23 cellular contexts compared by ENCODE assay signal in the genomic region with DNA sequence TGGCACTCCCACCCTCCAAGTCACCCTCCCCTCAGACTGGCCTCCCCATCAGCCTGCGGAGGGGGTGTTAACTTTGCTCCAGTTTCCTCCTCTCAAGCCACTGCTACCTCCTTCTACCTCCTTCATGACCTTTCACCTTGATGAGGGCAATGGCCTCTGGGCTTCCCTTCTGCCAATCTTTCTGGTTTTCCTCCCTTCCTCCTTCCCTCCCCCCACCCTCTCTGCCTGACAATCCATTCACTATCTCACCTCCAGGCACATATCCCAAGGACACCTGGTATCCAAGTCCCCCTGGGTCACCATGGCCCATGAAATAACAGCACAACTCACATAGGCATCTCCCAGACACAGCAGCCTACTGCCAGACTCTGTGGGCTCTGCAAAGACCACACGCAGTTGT.
A peak's percentile ranks its signal among the peaks of the same experiment; 100 is the strongest.
DNase-seq lines count a peak whose midpoint lies in the region; ATAC-seq, FAIRE-seq and TF ChIP-seq lines count a peak whose summit lies in the region.
"Had no signal": no experiment of that assay in that cellular context is flagged by ENCODE, and none has a peak within 500 bp of the region (broad histone marks: within the 10 kb centered on the region; RNA-seq: fewer than 3 reads in every experiment).

No MANE protein-coding gene starts in this region.

- H3K14ac ChIP-seq in mesenchymal stem cell (ENCODE audit: low read length in 2 of 2) = peak overlapping the region in 1 of 2 experiments; percentile 85

- TF ChIP-seq CTCF in HFFc6 (IDR thresholded peaks at IDR 0.05) = no peak
- TF ChIP-seq CTCF in GM12878 (IDR thresholded peaks at IDR 0.05 in 2 of 3, conservative IDR thresholded peaks at IDR 0.05 in 1 of 3; ENCODE audit: control insufficient read depth in 2 of 3, extremely low read depth in 1 of 3, insufficient read depth in 1 of 3, low read depth in 3 of 3, low read length in 3 of 3) = no peak
- TF ChIP-seq CTCF in spleen (IDR thresholded peaks at IDR 0.05 in 8 of 11, conservative IDR thresholded peaks at IDR 0.05 in 3 of 11) = no peak
- no peak for TF ChIP-seq CTCF in pancreas (IDR thresholded peaks at IDR 0.05)
- no peak for TF ChIP-seq CTCF in suprapubic skin (IDR thresholded peaks at IDR 0.05)

- RAD21 ChIA-PET in GM12878 (lab: Charles Lee; ENCODE audit: unreplicated experiment) = interaction anchor here (1.8 to 5.1 kb wide), 5 partner anchors 9 to 140 kb away, joined by 4 to 117 read pairs (median 88); partner anchors contain the start of gene WWTR1

- TF ChIP-seq EP300 in GM12878 (IDR thresholded peaks at IDR 0.05; ENCODE audit: borderline replicate concordance in 1 of 2, control insufficient read depth in 1 of 2, low read depth in 2 of 2, low read length in 2 of 2) = no peak
- TF ChIP-seq EP300 in suprapubic skin (IDR thresholded peaks at IDR 0.05) = no peak

- H3K4me3 ChIP-seq in GM12878 = no peak overlapping the region
- no peak overlapping the region for H3K4me3 ChIP-seq in mesenchymal stem cell (ENCODE audit: insufficient read depth in 1 of 2, low read depth in 1 of 2, low read length in 2 of 2)
- H3K4me3 ChIP-seq in spleen = no peak overlapping the region
- H3K4me3 ChIP-seq in pancreas = no peak overlapping the region
- H3K4me3 ChIP-seq in suprapubic skin = no peak overlapping the region
- H3K4me3 ChIP-seq: GM23248 had no signal

- no peaks in the 10 kb centered on the region for H4K20me1 ChIP-seq in GM12878 (ENCODE audit: control insufficient read depth, insufficient read depth)

- H3K79me1 ChIP-seq in mesenchymal stem cell (replicated peaks; ENCODE audit: low read length, poor library complexity, severe bottlenecking) = no peaks in the 10 kb centered on the region

- WGBS in GM12878 (ENCODE audit: insufficient coverage, insufficient replicate concordance, low lambda C conversion rate, missing lambda C conversion rate) = 98% methylated on average over 2 of the region's 2 CpGs
- WGBS in mesenchymal stem cell = 83% methylated on average over 2 of the region's 2 CpGs
- WGBS in spleen, 5 donors = 86 to 98% (median 94%) methylated on average over 2 of the region's 2 CpGs
- WGBS in pancreas, 2 donors = 89 to 91% methylated on average over 2 of the region's 2 CpGs
- WGBS in suprapubic skin = 97% methylated on average over 2 of the region's 2 CpGs

- BruUV-seq in GM12878 (replicated peaks; lab: Mats Ljungman, UMichigan) = no TSS peak

- ATAC-seq in GM12878 = no peak
- no peak for ATAC-seq in pancreas
- ATAC-seq: stimulated activated naive B cell treated with anti-CD40 and anti-IgM and Interleukin-4, amounts not matched to agents 10 μg/mL and 1 μg/mL and 100 μg/mL, for 72 hours had no signal

- H2BK120ac ChIP-seq in mesenchymal stem cell (ENCODE audit: low read depth, low read length) = no peak overlapping the region

- H3K36me3 ChIP-seq in GM12878 (ENCODE audit: control insufficient read depth in 2 of 2, insufficient read depth in 2 of 2, low read length in 1 of 2) (peaks cover 2% of the 10 kb centered on the region in 2 experiments; a peak in 2 of 4 replicates), mesenchymal stem cell (ENCODE audit: control insufficient read depth in 1 of 2, insufficient read depth in 2 of 2, low read depth in 1 of 2, low read length in 2 of 2) (no peaks in the 10 kb centered on the region), spleen (no peaks in the 10 kb centered on the region), pancreas (no peaks in the 10 kb centered on the region), suprapubic skin (no peaks in the 10 kb centered on the region)

- TF ChIP-seq RAD21 in GM12878 (IDR thresholded peaks at IDR 0.05; ENCODE audit: insufficient read depth, low read depth, low read length) = no peak

- H3K79me2 ChIP-seq in GM12878 (ENCODE audit: control insufficient read depth, insufficient read depth, low read length) = peaks cover 20% of the 10 kb centered on the region

- H3K27ac ChIP-seq in GM12878 (ENCODE audit: control insufficient read depth, insufficient read depth) (no peak overlapping the region), mesenchymal stem cell (ENCODE audit: low read length, poor library complexity, severe bottlenecking) (no peak overlapping the region), spleen (peak overlapping the region in 7 of 8 donors; percentile 12 to 87 (median 77)), pancreas (no peak overlapping the region), suprapubic skin (no peak overlapping the region)

- peak overlapping the region; percentile 51 to 91 for H2BK12ac ChIP-seq in mesenchymal stem cell (ENCODE audit: low read length in 2 of 2)

- DNase-seq in HFFc6 = no peak
- DNase-seq in GM12878 (ENCODE audit: low read depth, low spot score) = no peak
- DNase-seq in mesenchymal stem cell = no peak
- no peak for DNase-seq in spleen
- DNase-seq in pancreas = no peak
- no peak for DNase-seq in C1 segment of cervical spinal cord (lab: John Stamatoyannopoulos, UW)
- no peak for DNase-seq in germinal center (ENCODE audit: low spot score)
- no peak for DNase-seq in suprapubic skin (ENCODE audit: low spot score in 2 of 2)
- DNase-seq: activated CD4-positive, alpha-beta memory T cell treated with anti-CD3 and anti-CD28 coated beads, Interleukin-2, amount 10 ng/mL, durations not matched to agents 7 days and 5 days; activated naive CD4-positive, alpha-beta T cell; activated T-cell treated with anti-CD3 and anti-CD28 coated beads, Interleukin-2, amount 50 U/mL, for 1 hour; amniotic stem cell; COR-L47; endodermal cell; GM23248; kidney glomerular epithelial cell; midbrain; NCI-H1105 treated with DMSO at 0.1 percent for 48 hours; NCI-H2171 treated with DMSO at 0.1 percent for 48 hours; NCI-H526 treated with DMSO at 0.1 percent for 48 hours; retina; stimulated activated naive B cell treated with anti-CD40 and anti-IgM and Interleukin-4, amounts not matched to agents 10 μg/mL and 1 μg/mL and 100 μg/mL, for 72 hours had no signal

- peaks cover 12% of the 10 kb centered on the region for H3K36me3 Mint-ChIP-seq in HFFc6 (ENCODE audit: low read depth)
- H3K36me3 Mint-ChIP-seq: stimulated activated naive B cell treated with anti-CD40 and anti-IgM and Interleukin-4, amounts not matched to agents 10 μg/mL and 1 μg/mL and 100 μg/mL, for 72 hours had no signal

- H4K8ac ChIP-seq in mesenchymal stem cell (ENCODE audit: low read length) = no peak overlapping the region

- no peak overlapping the region for H3K4me2 ChIP-seq in GM12878 (ENCODE audit: control insufficient read depth, insufficient read depth)
- no peak overlapping the region for H3K4me2 ChIP-seq in mesenchymal stem cell (ENCODE audit: low read length, poor library complexity, severe bottlenecking)

- FAIRE-seq in GM12878 (lab: Jason Lieb, UNC) (no peak), pancreas (lab: Jason Lieb, UNC) (no peak)

- H3K9me3 Mint-ChIP-seq in HFFc6 = no peaks in the 10 kb centered on the region
- H3K9me3 Mint-ChIP-seq: endodermal cell; stimulated activated naive B cell treated with anti-CD40 and anti-IgM and Interleukin-4, amounts not matched to agents 10 μg/mL and 1 μg/mL and 100 μg/mL, for 72 hours had no signal

- H3K4me1 ChIP-seq in GM12878 (ENCODE audit: control insufficient read depth, insufficient read depth, low read length) = peaks cover 75% of the 10 kb centered on the region
- H3K4me1 ChIP-seq in mesenchymal stem cell (ENCODE audit: control insufficient read depth, insufficient read depth, low read depth, low read length) = peaks cover 32% of the 10 kb centered on the region
- H3K4me1 ChIP-seq in spleen = peaks cover 3 to 66% (median 26%) of the 10 kb centered on the region in 6 donors
- H3K4me1 ChIP-seq in pancreas = peaks cover 0 to 13% (median 6%) of the 10 kb centered on the region in 3 donors
- peaks cover 79% of the 10 kb centered on the region for H3K4me1 ChIP-seq in suprapubic skin

- H3K27me3 ChIP-seq in GM12878 (replicated peaks in 1 of 2; ENCODE audit: control insufficient read depth in 2 of 2, insufficient read depth in 2 of 2, low read length in 1 of 2) (no peaks in the 10 kb centered on the region), mesenchymal stem cell (ENCODE audit: control insufficient read depth in 1 of 2, insufficient read depth in 1 of 2, low read length in 2 of 2) (no peaks in the 10 kb centered on the region), spleen (replicated peaks in 1 of 7) (no peaks in the 10 kb centered on the region), pancreas (no peaks in the 10 kb centered on the region), suprapubic skin (no peaks in the 10 kb centered on the region)

- in situ Hi-C loops in GM12878 (cut with MboI) = loop anchor here (25.0 kb wide), 1 partner anchor 1266 kb away; no protein-coding TSS in a partner anchor

- CTCF ChIA-PET in GM12878 (lab: Yijun Ruan, JAX) = interaction anchor here (1.1 to 12.3 kb wide), 3 partner anchors 7 to 231 kb away, joined by 3 to 147 read pairs (median 48); no protein-coding TSS in a partner anchor

- peak overlapping the region; percentile 25 to 78 for H3K4ac ChIP-seq in mesenchymal stem cell (ENCODE audit: low read depth in 1 of 2, low read length in 2 of 2)

- TF ChIP-seq POLR2A in GM12878 (IDR thresholded peaks at IDR 0.05; ENCODE audit: low read depth, low read length) (no peak), spleen (IDR thresholded peaks at IDR 0.05) (no peak), suprapubic skin (IDR thresholded peaks at IDR 0.05) (no peak)

- H4K91ac ChIP-seq in mesenchymal stem cell (ENCODE audit: low read length) = peak overlapping the region; percentile 76

- peak overlapping the region; percentile 92 for H2AK5ac ChIP-seq in mesenchymal stem cell (ENCODE audit: low read length, severe bottlenecking)

- SMC1A ChIA-PET in GM12878 (lab: Charles Lee; ENCODE audit: uncharacterized antibody, unreplicated experiment) = interaction anchor here (1.0 to 16.2 kb wide), 7 partner anchors 9 to 139 kb away, joined by 3 to 505 read pairs (median 33); partner anchors contain the start of gene WWTR1

- no peak overlapping the region for H3K9ac ChIP-seq in GM12878 (ENCODE audit: control insufficient read depth, insufficient read depth, low read length)
- H3K9ac ChIP-seq in mesenchymal stem cell (ENCODE audit: low read length) = no peak overlapping the region
- H3K9ac ChIP-seq: GM23248 had no signal

- H3K9me3 ChIP-seq in GM12878 (replicated peaks; ENCODE audit: control insufficient read depth, insufficient read depth, low read length) = no peaks in the 10 kb centered on the region
- H3K9me3 ChIP-seq in mesenchymal stem cell (ENCODE audit: control insufficient read depth, low read length) = no peaks in the 10 kb centered on the region
- H3K9me3 ChIP-seq in spleen = no peaks in the 10 kb centered on the region
- H3K9me3 ChIP-seq in pancreas = no peaks in the 10 kb centered on the region
- H3K9me3 ChIP-seq in suprapubic skin = no peaks in the 10 kb centered on the region

- no peaks in the 10 kb centered on the region for H3K27me3 Mint-ChIP-seq in HFFc6 (ENCODE audit: insufficient read depth)

- H3K4me1 Mint-ChIP-seq in HFFc6 (ENCODE audit: low read depth) = peaks cover 96% of the 10 kb centered on the region

- H3K27ac Mint-ChIP-seq in HFFc6 = peak overlapping the region; percentile 97
- H3K27ac Mint-ChIP-seq: activated CD4-positive, alpha-beta memory T cell treated with anti-CD3 and anti-CD28 coated beads, Interleukin-2, amount 10 ng/mL, durations not matched to agents 7 days and 5 days; stimulated activated naive B cell treated with anti-CD40 and anti-IgM and Interleukin-4, amounts not matched to agents 10 μg/mL and 1 μg/mL and 100 μg/mL, for 72 hours; T-helper 1 cell treated with Interleukin-12 subunit alpha and Interleukin-12 subunit beta and Interleukin-4 antibody, amounts not matched to agents 30 μg/mL and 1 μg/mL, for 36 hours had no signal

- no peak overlapping the region for H3K23ac ChIP-seq in mesenchymal stem cell (ENCODE audit: low read length in 2 of 2)

- intact Hi-C loops in GM12878 (cut with micrococcal nuclease; ENCODE audit: unreplicated experiment) = no loop called here
- intact Hi-C loops in spleen (cut with DNase I; ENCODE audit: low total_unique reads) = no loop called here
- intact Hi-C loops in pancreas (cut with DNase I) = no loop called here

- no peak overlapping the region for H3K4me3 Mint-ChIP-seq in HFFc6
- H3K4me3 Mint-ChIP-seq: activated CD4-positive, alpha-beta memory T cell treated with anti-CD3 and anti-CD28 coated beads, Interleukin-2, amount 10 ng/mL, durations not matched to agents 7 days and 5 days; endodermal cell; stimulated activated naive B cell treated with anti-CD40 and anti-IgM and Interleukin-4, amounts not matched to agents 10 μg/mL and 1 μg/mL and 100 μg/mL, for 72 hours; T-helper 1 cell treated with Interleukin-12 subunit alpha and Interleukin-12 subunit beta and Interleukin-4 antibody, amounts not matched to agents 30 μg/mL and 1 μg/mL, for 36 hours had no signal

- peak overlapping the region; percentile 52 to 68 for H3K18ac ChIP-seq in mesenchymal stem cell (ENCODE audit: low read depth in 1 of 2, low read length in 2 of 2)

- H2BK15ac ChIP-seq in mesenchymal stem cell (ENCODE audit: low read depth, poor library complexity, severe bottlenecking) = peak overlapping the region; percentile 78

- no peak overlapping the region for H2BK5ac ChIP-seq in mesenchymal stem cell (ENCODE audit: low read depth, low read length, poor library complexity, severe bottlenecking)

- POLR2A ChIA-PET in GM12878 (lab: Charles Lee) = interaction anchor here (0.9 to 8.3 kb wide), 2 partner anchors 9 to 26 kb away, joined by 3 to 87 read pairs; no protein-coding TSS in a partner anchor

- H2AFZ ChIP-seq in GM12878 (ENCODE audit: control insufficient read depth, low read depth, low read length) (no peak overlapping the region), mesenchymal stem cell (ENCODE audit: low read depth, low read length) (no peak overlapping the region)
- H2AFZ ChIP-seq: GM23248 had no signal

Comparison
In these comparisons a context has a peak if more than half of its experiments do, and no peak if none do; other contexts are left out.
1. H3K27ac ChIP-seq: peak in spleen (7 of 8); none in GM12878 (single experiment), mesenchymal stem cell (single experiment), pancreas (0 of 4) and suprapubic skin (single experiment).